1 cellular context compared by ENCODE assay signal in genomic region chr11:86060544-86060943, GRCh38.
TF ChIP-seq lines count a peak whose summit lies in the region.

No MANE protein-coding gene starts in this region.

TF ChIP-seq in GM12878, 131 proteins besides CTCF, POLR2A, EP300 and RAD21:
- no peak for TF ChIP-seq ZBTB33 (IDR thresholded peaks at IDR 0.05)
- no peak for TF ChIP-seq CHD4 (IDR thresholded peaks at IDR 0.05)
- TF ChIP-seq EZH2 (IDR thresholded peaks at IDR 0.05; ENCODE audit: borderline replicate concordance, control insufficient read depth, low read depth, low read length): no peak
- no peak for TF ChIP-seq HCFC1 (IDR thresholded peaks at IDR 0.05; ENCODE audit: low read length)
- no peak for TF ChIP-seq KLF5 (IDR thresholded peaks at IDR 0.05; ENCODE audit: partially characterized antibody)
- TF ChIP-seq FOXK2 (IDR thresholded peaks at IDR 0.05): no peak
- TF ChIP-seq, protein P1, sequence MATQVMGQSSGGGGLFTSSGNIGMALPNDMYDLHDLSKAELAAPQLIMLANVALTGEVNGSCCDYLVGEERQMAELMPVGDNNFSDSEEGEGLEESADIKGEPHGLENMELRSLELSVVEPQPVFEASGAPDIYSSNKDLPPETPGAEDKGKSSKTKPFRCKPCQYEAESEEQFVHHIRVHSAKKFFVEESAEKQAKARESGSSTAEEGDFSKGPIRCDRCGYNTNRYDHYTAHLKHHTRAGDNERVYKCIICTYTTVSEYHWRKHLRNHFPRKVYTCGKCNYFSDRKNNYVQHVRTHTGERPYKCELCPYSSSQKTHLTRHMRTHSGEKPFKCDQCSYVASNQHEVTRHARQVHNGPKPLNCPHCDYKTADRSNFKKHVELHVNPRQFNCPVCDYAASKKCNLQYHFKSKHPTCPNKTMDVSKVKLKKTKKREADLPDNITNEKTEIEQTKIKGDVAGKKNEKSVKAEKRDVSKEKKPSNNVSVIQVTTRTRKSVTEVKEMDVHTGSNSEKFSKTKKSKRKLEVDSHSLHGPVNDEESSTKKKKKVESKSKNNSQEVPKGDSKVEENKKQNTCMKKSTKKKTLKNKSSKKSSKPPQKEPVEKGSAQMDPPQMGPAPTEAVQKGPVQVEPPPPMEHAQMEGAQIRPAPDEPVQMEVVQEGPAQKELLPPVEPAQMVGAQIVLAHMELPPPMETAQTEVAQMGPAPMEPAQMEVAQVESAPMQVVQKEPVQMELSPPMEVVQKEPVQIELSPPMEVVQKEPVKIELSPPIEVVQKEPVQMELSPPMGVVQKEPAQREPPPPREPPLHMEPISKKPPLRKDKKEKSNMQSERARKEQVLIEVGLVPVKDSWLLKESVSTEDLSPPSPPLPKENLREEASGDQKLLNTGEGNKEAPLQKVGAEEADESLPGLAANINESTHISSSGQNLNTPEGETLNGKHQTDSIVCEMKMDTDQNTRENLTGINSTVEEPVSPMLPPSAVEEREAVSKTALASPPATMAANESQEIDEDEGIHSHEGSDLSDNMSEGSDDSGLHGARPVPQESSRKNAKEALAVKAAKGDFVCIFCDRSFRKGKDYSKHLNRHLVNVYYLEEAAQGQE (IDR thresholded peaks at IDR 0.05; ENCODE audit: low read depth, low read length): no peak
- TF ChIP-seq RBBP5 (conservative IDR thresholded peaks at IDR 0.05): no peak
- TF ChIP-seq TAF1 (IDR thresholded peaks at IDR 0.05; ENCODE audit: borderline replicate concordance, low read depth, low read length): no peak
- TF ChIP-seq ETV6 (conservative IDR thresholded peaks at IDR 0.05 in 1 of 2, IDR thresholded peaks at IDR 0.05 in 1 of 2; ENCODE audit: borderline replicate concordance in 1 of 2, low read depth in 1 of 2): no peak
- no peak for TF ChIP-seq ZBED1 (IDR thresholded peaks at IDR 0.05; ENCODE audit: borderline replicate concordance)
- no peak for TF ChIP-seq SMAD5 (IDR thresholded peaks at IDR 0.05; ENCODE audit: low read depth)
- TF ChIP-seq STAT1 (conservative IDR thresholded peaks at IDR 0.05): no peak
- no peak for TF ChIP-seq ZBTB4 (CRISPR knock-in tag; IDR thresholded peaks at IDR 0.05)
- TF ChIP-seq HSF1 (IDR thresholded peaks at IDR 0.05; ENCODE audit: low read depth, low read length): no peak
- TF ChIP-seq DPF2 (IDR thresholded peaks at IDR 0.05): no peak
- TF ChIP-seq POU2F2 (IDR thresholded peaks at IDR 0.05; ENCODE audit: borderline replicate concordance, low read depth, low read length): no peak
